32 cellular contexts compared by ENCODE assay signal in the genomic region with DNA sequence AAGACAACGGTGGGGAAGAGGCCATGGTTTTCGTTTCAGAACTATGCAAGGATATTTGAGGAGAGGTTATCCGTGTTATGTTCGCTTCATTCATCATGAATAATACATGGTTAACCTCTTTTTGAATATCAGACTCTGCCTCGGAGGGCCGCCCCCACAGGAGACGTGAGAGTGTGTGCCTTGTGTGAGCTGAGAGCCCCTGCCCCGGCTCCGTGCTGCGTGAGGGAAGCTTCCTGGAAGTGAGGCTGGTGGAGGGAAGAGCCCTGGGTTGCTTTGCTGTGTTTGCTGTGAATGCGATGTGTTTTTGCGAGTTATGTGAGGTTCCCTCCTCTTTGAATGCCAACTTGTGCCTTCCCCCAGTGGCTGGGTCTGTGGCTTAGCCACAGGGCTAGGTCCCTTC.
A peak's percentile ranks its signal among the peaks of the same experiment; 100 is the strongest.
DNase-seq lines count a peak whose midpoint lies in the region; ATAC-seq and TF ChIP-seq lines count a peak whose summit lies in the region.
"Had no signal": no experiment of that assay in that cellular context is flagged by ENCODE, and none has a peak within 500 bp of the region (broad histone marks: within the 10 kb centered on the region; RNA-seq: fewer than 3 reads in every experiment).

No MANE protein-coding gene starts in this region.

- H2BK5ac ChIP-seq in neuronal stem cell (ENCODE audit: low read length), result no peak overlapping the region

- no peak overlapping the region for H2BK120ac ChIP-seq in neuronal stem cell (ENCODE audit: low read depth, low read length)

- no peak overlapping the region for H2BK15ac ChIP-seq in neuronal stem cell (ENCODE audit: low read length)

- no peaks in the 10 kb centered on the region for H3K36me3 ChIP-seq in neural progenitor cell
- H3K36me3 ChIP-seq in neuronal stem cell (replicated peaks in 1 of 2; ENCODE audit: control insufficient read depth in 2 of 2, insufficient read depth in 2 of 2, low read length in 2 of 2), result peaks cover 0 to 3% of the 10 kb centered on the region in 2 donors
- H3K36me3 ChIP-seq: BLaER1; BLaER1 treated with 17β-estradiol and CSF1 and Interleukin-3, amounts not matched to agents 10 nM and 100 nM had no signal

- CTCF ChIA-PET in activated CD4-positive, alpha-beta T cell treated with anti-CD3 and anti-CD28 coated beads for 36 hours (lab: Charles Lee), result no interaction called here

- no peak for TF ChIP-seq CTCF in neural progenitor cell (IDR thresholded peaks at IDR 0.05)

- no peak overlapping the region for H2BK12ac ChIP-seq in neuronal stem cell (ENCODE audit: low read length)

- peaks cover 8% of the 10 kb centered on the region for H3K4me1 Mint-ChIP-seq in neural progenitor cell
- no peaks in the 10 kb centered on the region for H3K4me1 Mint-ChIP-seq in activated CD4-positive, alpha-beta T cell treated with anti-CD3 and anti-CD28 coated beads for 36 hours
- H3K4me1 Mint-ChIP-seq: B cell; CD14-positive monocyte; CD4-positive, alpha-beta memory T cell; CD4-positive, CD25-positive, alpha-beta regulatory T cell; CD8-positive, alpha-beta memory T cell had no signal

- H3K27ac ChIP-seq in neural progenitor cell, result no peak overlapping the region
- H3K27ac ChIP-seq in neuronal stem cell (replicated peaks; ENCODE audit: low read length), result no peak overlapping the region
- H3K27ac ChIP-seq: 22Rv1; A549; BLaER1; BLaER1 treated with 17β-estradiol and CSF1 and Interleukin-3, amounts not matched to agents 10 nM and 100 nM; C4-2B had no signal

- H3K23ac ChIP-seq in neuronal stem cell (ENCODE audit: low read depth, low read length, poor library complexity), result no peak overlapping the region

- H3K27ac Mint-ChIP-seq in neural progenitor cell, result peak overlapping the region; percentile 53
- H3K27ac Mint-ChIP-seq in activated CD4-positive, alpha-beta T cell treated with anti-CD3 and anti-CD28 coated beads for 36 hours, result no peak overlapping the region
- H3K27ac Mint-ChIP-seq: B cell; CD14-positive monocyte; CD4-positive, alpha-beta memory T cell; CD4-positive, alpha-beta T cell; CD4-positive, CD25-positive, alpha-beta regulatory T cell; CD8-positive, alpha-beta memory T cell; CD8-positive, alpha-beta T cell had no signal

- intact Hi-C loops in head of caudate nucleus (cut with DNase I), result no loop called here
- intact Hi-C loops in activated CD4-positive, alpha-beta T cell treated with anti-CD3 and anti-CD28 coated beads for 36 hours (cut with DNase I, micrococcal nuclease), result no loop called here

- H3K27me3 ChIP-seq in neural progenitor cell (no peaks in the 10 kb centered on the region), neuronal stem cell (ENCODE audit: control insufficient read depth in 3 of 3, insufficient read depth in 3 of 3, low read depth in 1 of 3, low read length in 3 of 3) (peaks cover 0 to 3% (median 0%) of the 10 kb centered on the region in 3 experiments)
- H3K27me3 ChIP-seq: BE2C; BLaER1; BLaER1 treated with 17β-estradiol and CSF1 and Interleukin-3, amounts not matched to agents 10 nM and 100 nM had no signal

- no peak overlapping the region for H3K4me3 Mint-ChIP-seq in neural progenitor cell
- H3K4me3 Mint-ChIP-seq in activated CD4-positive, alpha-beta T cell treated with anti-CD3 and anti-CD28 coated beads for 36 hours, result no peak overlapping the region
- H3K4me3 Mint-ChIP-seq: B cell; CD14-positive monocyte; CD4-positive, alpha-beta memory T cell; CD4-positive, alpha-beta T cell; CD8-positive, alpha-beta memory T cell; CD8-positive, alpha-beta T cell had no signal

- WGBS in neuronal stem cell (ENCODE audit: extremely low coverage in 2 of 2, insufficient read length in 2 of 2, insufficient replicate concordance in 1 of 2), 2 donors, result no CpG with 5 or more reads among the region's 12 CpGs

- ATAC-seq in activated CD4-positive, alpha-beta T cell treated with anti-CD3 and anti-CD28 coated beads for 36 hours, result no peak
- no peak for ATAC-seq in activated CD4-positive, CD25-positive, alpha-beta regulatory T cell treated with anti-CD3 and anti-CD28 coated beads, Interleukin-2, amount 50 U/mL, for 24 hours
- ATAC-seq: A549; CD8-positive, alpha-beta T cell had no signal

- peaks cover 1% of the 10 kb centered on the region for H3K79me1 ChIP-seq in neuronal stem cell (ENCODE audit: low read depth, low read length)

- H3K79me2 ChIP-seq in neural progenitor cell (ENCODE audit: low read depth), result no peaks in the 10 kb centered on the region

- no peak overlapping the region for H2AK5ac ChIP-seq in neuronal stem cell (ENCODE audit: low read depth, low read length)

- no peaks in the 10 kb centered on the region for H3K27me3 Mint-ChIP-seq in neural progenitor cell (ENCODE audit: insufficient read depth, low read depth)
- H3K27me3 Mint-ChIP-seq in activated CD4-positive, alpha-beta T cell treated with anti-CD3 and anti-CD28 coated beads for 36 hours, result peaks cover 5% of the 10 kb centered on the region
- H3K27me3 Mint-ChIP-seq: B cell; CD4-positive, alpha-beta T cell; CD4-positive, CD25-positive, alpha-beta regulatory T cell had no signal

- H3K4me3 ChIP-seq in neural progenitor cell (no peak overlapping the region), neuronal stem cell (ENCODE audit: low read length in 2 of 2) (no peak overlapping the region)
- H3K4me3 ChIP-seq: A549; BLaER1; BLaER1 treated with 17β-estradiol and CSF1 and Interleukin-3, amounts not matched to agents 10 nM and 100 nM had no signal

- H3K4me2 ChIP-seq in neural progenitor cell (no peak overlapping the region), neuronal stem cell (ENCODE audit: insufficient read depth, low read length, poor library complexity, severe bottlenecking) (no peak overlapping the region)
- H3K4me2 ChIP-seq: A549; BLaER1; BLaER1 treated with 17β-estradiol and CSF1 and Interleukin-3, amounts not matched to agents 10 nM and 100 nM had no signal

- no peaks in the 10 kb centered on the region for H3F3A ChIP-seq in neural progenitor cell (ENCODE audit: low read depth)

- no peaks in the 10 kb centered on the region for H3K4me1 ChIP-seq in neural progenitor cell
- no peaks in the 10 kb centered on the region for H3K4me1 ChIP-seq in neuronal stem cell (ENCODE audit: control insufficient read depth in 2 of 2, insufficient read depth in 1 of 2, low read depth in 1 of 2, low read length in 2 of 2)
- H3K4me1 ChIP-seq: A549; BE2C; BLaER1 treated with 17β-estradiol and CSF1 and Interleukin-3, amounts not matched to agents 10 nM and 100 nM; Caco-2 had no signal

- H3K9me3 ChIP-seq in neural progenitor cell (ENCODE audit: low read depth), result no peaks in the 10 kb centered on the region
- peaks cover 4 to 5% of the 10 kb centered on the region in 2 donors for H3K9me3 ChIP-seq in neuronal stem cell (replicated peaks in 1 of 2; ENCODE audit: control insufficient read depth in 2 of 2, insufficient read depth in 1 of 2, low read depth in 1 of 2, low read length in 2 of 2)
- H3K9me3 ChIP-seq: BE2C, Caco-2 had no signal

- peak in 27 of 42 donors; percentile 11 to 73 (median 44) for DNase-seq in head of caudate nucleus
- DNase-seq in neural progenitor cell (ENCODE audit: low spot score), result no peak
- DNase-seq in neuronal stem cell (ENCODE audit: low spot score), result no peak
- DNase-seq in activated CD4-positive, alpha-beta T cell treated with anti-CD3 and anti-CD28 coated beads for 36 hours, result no peak
- no peak for DNase-seq in germinal center (ENCODE audit: low spot score)
- DNase-seq: 8988T; ACHN; AML-193; BE2C; C1 segment of cervical spinal cord; Caco-2; Calu3; CD4-positive, alpha-beta memory T cell; CD4-positive, alpha-beta T cell; CD4-positive, CD25-positive, alpha-beta regulatory T cell; CD8-positive, alpha-beta memory T cell; CD8-positive, alpha-beta T cell; COR-L47; DMS 273 treated with DMSO at 0.1 percent for 48 hours; DMS153; DMS53; DMS79; DND-41; EL had no signal

- H3K4ac ChIP-seq in neuronal stem cell (ENCODE audit: low read length), result no peak overlapping the region

- no peak overlapping the region for H4K8ac ChIP-seq in neuronal stem cell (ENCODE audit: low read depth, low read length)

- no peak overlapping the region for H4K91ac ChIP-seq in neuronal stem cell (ENCODE audit: low read depth, low read length, poor library complexity)

- no peaks in the 10 kb centered on the region for H4K20me1 ChIP-seq in neural progenitor cell (ENCODE audit: low read depth)
- H4K20me1 ChIP-seq: BLaER1; BLaER1 treated with 17β-estradiol and CSF1 and Interleukin-3, amounts not matched to agents 10 nM and 100 nM had no signal

- H3K9ac ChIP-seq in neural progenitor cell (no peak overlapping the region), neuronal stem cell (ENCODE audit: low read depth, low read length, poor library complexity) (no peak overlapping the region)
- H3K9ac ChIP-seq: BLaER1; BLaER1 treated with 17β-estradiol and CSF1 and Interleukin-3, amounts not matched to agents 10 nM and 100 nM had no signal

- POLR2A ChIA-PET in activated CD4-positive, alpha-beta T cell treated with anti-CD3 and anti-CD28 coated beads for 36 hours (lab: Charles Lee), result interaction anchor here (0.6 kb wide), 1 partner anchor 9 kb away, joined by 3 read pairs; no protein-coding TSS in a partner anchor

- H3K9me3 Mint-ChIP-seq in neural progenitor cell, result peaks cover 15% of the 10 kb centered on the region
- no peaks in the 10 kb centered on the region for H3K9me3 Mint-ChIP-seq in activated CD4-positive, alpha-beta T cell treated with anti-CD3 and anti-CD28 coated beads for 36 hours (ENCODE audit: low read depth)
- H3K9me3 Mint-ChIP-seq: CD4-positive, alpha-beta memory T cell; CD4-positive, alpha-beta T cell; CD8-positive, alpha-beta memory T cell; CD8-positive, alpha-beta T cell had no signal

- H3K18ac ChIP-seq in neuronal stem cell (ENCODE audit: low read length), result no peak overlapping the region

- no peaks in the 10 kb centered on the region for H3K36me3 Mint-ChIP-seq in neural progenitor cell
- no peaks in the 10 kb centered on the region for H3K36me3 Mint-ChIP-seq in activated CD4-positive, alpha-beta T cell treated with anti-CD3 and anti-CD28 coated beads for 36 hours (ENCODE audit: low read depth)
- H3K36me3 Mint-ChIP-seq: CD14-positive monocyte; CD4-positive, alpha-beta memory T cell; CD4-positive, CD25-positive, alpha-beta regulatory T cell; CD8-positive, alpha-beta memory T cell; CD8-positive, alpha-beta T cell had no signal

- H2AFZ ChIP-seq in neural progenitor cell (replicated peaks) (no peak overlapping the region), neuronal stem cell (ENCODE audit: low read length) (no peak overlapping the region)

- H3K14ac ChIP-seq in neuronal stem cell (ENCODE audit: low read length), result peak overlapping the region; percentile 27

Comparison
In these comparisons a context has a peak if more than half of its experiments do, and no peak if none do; other contexts are left out.
1. DNase-seq: peak in head of caudate nucleus (27 of 42); none in neural progenitor cell (single experiment), neuronal stem cell (single experiment), activated CD4-positive, alpha-beta T cell treated with anti-CD3 and anti-CD28 coated beads for 36 hours (single experiment) and germinal center (single experiment).